ENCODE assay signal across 1 cellular context in the genomic region with DNA sequence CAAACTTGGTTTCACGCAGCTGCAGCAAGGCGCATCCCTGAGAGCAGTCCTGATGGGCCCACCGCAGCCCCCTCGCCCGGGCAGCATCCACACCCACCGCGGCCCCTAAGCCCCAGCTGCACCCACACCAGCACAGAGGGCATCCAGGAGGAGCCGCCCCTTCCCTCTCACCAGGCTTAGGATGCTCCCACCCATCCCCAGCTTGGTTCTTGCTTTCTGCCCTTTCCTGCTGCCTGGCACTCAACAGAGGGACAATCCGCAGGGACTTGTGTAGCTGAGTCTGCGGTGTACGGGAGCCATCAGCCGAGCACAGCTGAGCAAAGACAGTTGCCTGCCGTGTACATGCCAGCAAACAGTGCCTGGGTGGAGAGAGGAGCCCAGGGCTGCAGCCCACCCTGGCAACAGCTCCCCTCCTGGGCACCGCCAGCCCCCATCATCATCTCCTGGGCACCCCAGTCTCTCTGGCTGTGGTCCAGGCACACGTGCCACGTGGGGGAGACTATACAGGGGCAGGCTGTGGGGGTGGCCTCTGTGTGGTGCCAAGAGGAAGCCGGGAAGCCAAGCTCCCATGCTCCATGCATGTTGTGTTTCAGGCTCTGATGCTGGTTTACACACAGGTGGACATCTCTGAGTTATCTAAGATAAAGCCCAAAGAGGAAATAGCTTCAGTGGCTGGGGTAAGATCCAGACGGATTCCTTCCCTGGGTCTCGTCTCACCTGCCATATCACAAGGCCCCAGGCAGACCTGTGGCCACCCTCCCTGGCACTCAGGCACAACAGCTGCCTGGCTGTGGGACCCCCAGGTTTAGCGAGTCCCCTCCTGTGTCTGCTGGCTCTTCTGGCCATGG.
TF ChIP-seq lines count a peak whose summit lies in the region.

No MANE protein-coding gene starts in this region.

TF ChIP-seq in H1, 55 proteins besides CTCF, POLR2A, EP300 and RAD21:
- TF ChIP-seq FOSL1 (IDR thresholded peaks at IDR 0.05; ENCODE audit: insufficient read depth, low read depth, low read length) (no peak), HDAC2 (IDR thresholded peaks at IDR 0.05; ENCODE audit: borderline replicate concordance in 1 of 2, low read depth in 2 of 2, low read length in 2 of 2) (no peak), USF2 (IDR thresholded peaks at IDR 0.05; ENCODE audit: low read length) (no peak), KDM4A (IDR thresholded peaks at IDR 0.05; ENCODE audit: low read depth, low read length, severe bottlenecking) (no peak), TEAD4 (IDR thresholded peaks at IDR 0.05; ENCODE audit: low read depth, low read length) (no peak), RXRA (IDR thresholded peaks at IDR 0.05; ENCODE audit: insufficient read depth, low read depth, low read length) (no peak), JUN (IDR thresholded peaks at IDR 0.05; ENCODE audit: low read depth, low read length) (no peak), GABPA (IDR thresholded peaks at IDR 0.05; ENCODE audit: borderline replicate concordance, insufficient read depth, low read length) (no peak), POU5F1 (IDR thresholded peaks at IDR 0.05; ENCODE audit: low read depth, low read length) (no peak), JUND (IDR thresholded peaks at IDR 0.05; ENCODE audit: low read length) (no peak), CREB1 (IDR thresholded peaks at IDR 0.05) (no peak), ASH2L (IDR thresholded peaks at IDR 0.05; ENCODE audit: low read length) (no peak), TAF1 (IDR thresholded peaks at IDR 0.05; ENCODE audit: low read depth, low read length) (no peak), BCL11A (IDR thresholded peaks at IDR 0.05; ENCODE audit: low read depth in 2 of 2, low read length in 2 of 2) (no peak), SP2 (IDR thresholded peaks at IDR 0.05; ENCODE audit: low read length) (no peak), SUZ12 (IDR thresholded peaks at IDR 0.05; ENCODE audit: low read length) (no peak), KDM5A (IDR thresholded peaks at IDR 0.05; ENCODE audit: low read length) (no peak), SIRT6 (IDR thresholded peaks at IDR 0.05; ENCODE audit: low read length) (no peak), TAF7 (optimal IDR thresholded peaks at IDR 0.05; ENCODE audit: borderline replicate concordance, low read depth, low read length) (no peak)
- TF ChIP-seq, protein P1, sequence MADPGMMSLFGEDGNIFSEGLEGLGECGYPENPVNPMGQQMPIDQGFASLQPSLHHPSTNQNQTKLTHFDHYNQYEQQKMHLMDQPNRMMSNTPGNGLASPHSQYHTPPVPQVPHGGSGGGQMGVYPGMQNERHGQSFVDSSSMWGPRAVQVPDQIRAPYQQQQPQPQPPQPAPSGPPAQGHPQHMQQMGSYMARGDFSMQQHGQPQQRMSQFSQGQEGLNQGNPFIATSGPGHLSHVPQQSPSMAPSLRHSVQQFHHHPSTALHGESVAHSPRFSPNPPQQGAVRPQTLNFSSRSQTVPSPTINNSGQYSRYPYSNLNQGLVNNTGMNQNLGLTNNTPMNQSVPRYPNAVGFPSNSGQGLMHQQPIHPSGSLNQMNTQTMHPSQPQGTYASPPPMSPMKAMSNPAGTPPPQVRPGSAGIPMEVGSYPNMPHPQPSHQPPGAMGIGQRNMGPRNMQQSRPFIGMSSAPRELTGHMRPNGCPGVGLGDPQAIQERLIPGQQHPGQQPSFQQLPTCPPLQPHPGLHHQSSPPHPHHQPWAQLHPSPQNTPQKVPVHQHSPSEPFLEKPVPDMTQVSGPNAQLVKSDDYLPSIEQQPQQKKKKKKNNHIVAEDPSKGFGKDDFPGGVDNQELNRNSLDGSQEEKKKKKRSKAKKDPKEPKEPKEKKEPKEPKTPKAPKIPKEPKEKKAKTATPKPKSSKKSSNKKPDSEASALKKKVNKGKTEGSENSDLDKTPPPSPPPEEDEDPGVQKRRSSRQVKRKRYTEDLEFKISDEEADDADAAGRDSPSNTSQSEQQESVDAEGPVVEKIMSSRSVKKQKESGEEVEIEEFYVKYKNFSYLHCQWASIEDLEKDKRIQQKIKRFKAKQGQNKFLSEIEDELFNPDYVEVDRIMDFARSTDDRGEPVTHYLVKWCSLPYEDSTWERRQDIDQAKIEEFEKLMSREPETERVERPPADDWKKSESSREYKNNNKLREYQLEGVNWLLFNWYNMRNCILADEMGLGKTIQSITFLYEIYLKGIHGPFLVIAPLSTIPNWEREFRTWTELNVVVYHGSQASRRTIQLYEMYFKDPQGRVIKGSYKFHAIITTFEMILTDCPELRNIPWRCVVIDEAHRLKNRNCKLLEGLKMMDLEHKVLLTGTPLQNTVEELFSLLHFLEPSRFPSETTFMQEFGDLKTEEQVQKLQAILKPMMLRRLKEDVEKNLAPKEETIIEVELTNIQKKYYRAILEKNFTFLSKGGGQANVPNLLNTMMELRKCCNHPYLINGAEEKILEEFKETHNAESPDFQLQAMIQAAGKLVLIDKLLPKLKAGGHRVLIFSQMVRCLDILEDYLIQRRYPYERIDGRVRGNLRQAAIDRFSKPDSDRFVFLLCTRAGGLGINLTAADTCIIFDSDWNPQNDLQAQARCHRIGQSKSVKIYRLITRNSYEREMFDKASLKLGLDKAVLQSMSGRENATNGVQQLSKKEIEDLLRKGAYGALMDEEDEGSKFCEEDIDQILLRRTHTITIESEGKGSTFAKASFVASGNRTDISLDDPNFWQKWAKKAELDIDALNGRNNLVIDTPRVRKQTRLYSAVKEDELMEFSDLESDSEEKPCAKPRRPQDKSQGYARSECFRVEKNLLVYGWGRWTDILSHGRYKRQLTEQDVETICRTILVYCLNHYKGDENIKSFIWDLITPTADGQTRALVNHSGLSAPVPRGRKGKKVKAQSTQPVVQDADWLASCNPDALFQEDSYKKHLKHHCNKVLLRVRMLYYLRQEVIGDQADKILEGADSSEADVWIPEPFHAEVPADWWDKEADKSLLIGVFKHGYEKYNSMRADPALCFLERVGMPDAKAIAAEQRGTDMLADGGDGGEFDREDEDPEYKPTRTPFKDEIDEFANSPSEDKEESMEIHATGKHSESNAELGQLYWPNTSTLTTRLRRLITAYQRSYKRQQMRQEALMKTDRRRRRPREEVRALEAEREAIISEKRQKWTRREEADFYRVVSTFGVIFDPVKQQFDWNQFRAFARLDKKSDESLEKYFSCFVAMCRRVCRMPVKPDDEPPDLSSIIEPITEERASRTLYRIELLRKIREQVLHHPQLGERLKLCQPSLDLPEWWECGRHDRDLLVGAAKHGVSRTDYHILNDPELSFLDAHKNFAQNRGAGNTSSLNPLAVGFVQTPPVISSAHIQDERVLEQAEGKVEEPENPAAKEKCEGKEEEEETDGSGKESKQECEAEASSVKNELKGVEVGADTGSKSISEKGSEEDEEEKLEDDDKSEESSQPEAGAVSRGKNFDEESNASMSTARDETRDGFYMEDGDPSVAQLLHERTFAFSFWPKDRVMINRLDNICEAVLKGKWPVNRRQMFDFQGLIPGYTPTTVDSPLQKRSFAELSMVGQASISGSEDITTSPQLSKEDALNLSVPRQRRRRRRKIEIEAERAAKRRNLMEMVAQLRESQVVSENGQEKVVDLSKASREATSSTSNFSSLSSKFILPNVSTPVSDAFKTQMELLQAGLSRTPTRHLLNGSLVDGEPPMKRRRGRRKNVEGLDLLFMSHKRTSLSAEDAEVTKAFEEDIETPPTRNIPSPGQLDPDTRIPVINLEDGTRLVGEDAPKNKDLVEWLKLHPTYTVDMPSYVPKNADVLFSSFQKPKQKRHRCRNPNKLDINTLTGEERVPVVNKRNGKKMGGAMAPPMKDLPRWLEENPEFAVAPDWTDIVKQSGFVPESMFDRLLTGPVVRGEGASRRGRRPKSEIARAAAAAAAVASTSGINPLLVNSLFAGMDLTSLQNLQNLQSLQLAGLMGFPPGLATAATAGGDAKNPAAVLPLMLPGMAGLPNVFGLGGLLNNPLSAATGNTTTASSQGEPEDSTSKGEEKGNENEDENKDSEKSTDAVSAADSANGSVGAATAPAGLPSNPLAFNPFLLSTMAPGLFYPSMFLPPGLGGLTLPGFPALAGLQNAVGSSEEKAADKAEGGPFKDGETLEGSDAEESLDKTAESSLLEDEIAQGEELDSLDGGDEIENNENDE (IDR thresholded peaks at IDR 0.05; ENCODE audit: insufficient replicate concordance, low read length), result no peak
